28 cellular contexts compared by ENCODE assay signal in genomic region chr17:36597866-36598777, GRCh38.
"Had no signal": no experiment of that assay in that cellular context is flagged by ENCODE, and none has a peak within 500 bp of the region (broad histone marks: within the 10 kb centered on the region; RNA-seq: fewer than 3 reads in every experiment).

No MANE protein-coding gene starts in this region.

- H3K27ac ChIP-seq: brain microvascular endothelial cell, gastroesophageal sphincter, heart left ventricle, left ventricle myocardium inferior, neutrophil, pancreas, right lobe of liver, suprapubic skin had no signal

- FAIRE-seq: pancreas, TTC549 had no signal

- DNase-seq: activated CD4-positive, alpha-beta T cell treated with anti-CD3 and anti-CD28 coated beads for 4 hours; activated CD8-positive, alpha-beta memory T cell treated with anti-CD3 and anti-CD28 coated beads, Interleukin-2, amount 50 U/mL, for 4 hours; activated CD8-positive, alpha-beta T cell treated with anti-CD3 and anti-CD28 coated beads for 36 hours; activated naive CD4-positive, alpha-beta T cell treated with anti-CD3 and anti-CD28 coated beads, Interleukin-2, amount 50 U/mL, for 16 hours; activated T-cell treated with anti-CD3 and anti-CD28 coated beads, Interleukin-2, amount 50 U/mL, for 48 hours; aorta; brain microvascular endothelial cell; central memory CD4-positive, alpha-beta T cell; cortex of kidney; effector CD4-positive, alpha-beta T cell; heart left ventricle; immature natural killer cell; kidney glomerular epithelial cell; left ventricle myocardium inferior; naive B cell; pancreas; right lobe of liver; stimulated activated CD4-positive, alpha-beta T cell treated with anti-CD3 and anti-CD28 coated beads, Interleukin-4, amount 100 ng/mL, for 1 hour; stimulated activated naive CD8-positive, alpha-beta T cell treated with anti-CD3 and anti-CD28 coated beads, Interleukin-15, amount 100 ng/mL, for 72 hours; SW 1271; trophoblast cell had no signal

- H3K27ac Mint-ChIP-seq: activated CD8-positive, alpha-beta T cell treated with anti-CD3 and anti-CD28 coated beads for 36 hours; stimulated activated naive CD8-positive, alpha-beta T cell treated with anti-CD3 and anti-CD28 coated beads, Interleukin-15, amount 100 ng/mL, for 72 hours; T-helper 2 cell treated with Interferon-gamma antibody and Interleukin-4, amounts not matched to agents 5 μg/mL and 100 μg/mL, for 36 hours had no signal

- H3K27me3 ChIP-seq: brain microvascular endothelial cell, gastroesophageal sphincter, heart left ventricle, pancreas, right lobe of liver, suprapubic skin had no signal

- H3K4me3 ChIP-seq: gastroesophageal sphincter, heart left ventricle, left ventricle myocardium inferior, pancreas, right lobe of liver, smooth muscle cell, suprapubic skin had no signal

- H3K36me3 Mint-ChIP-seq: naive B cell had no signal

- H3K9me3 ChIP-seq: gastroesophageal sphincter, heart left ventricle, left ventricle myocardium inferior, neutrophil, pancreas, right lobe of liver, suprapubic skin had no signal

- ATAC-seq: activated CD8-positive, alpha-beta T cell treated with anti-CD3 and anti-CD28 coated beads for 36 hours; esophagus mucosa; gastroesophageal sphincter; heart left ventricle; pancreas; right lobe of liver; stimulated activated naive CD8-positive, alpha-beta T cell treated with anti-CD3 and anti-CD28 coated beads, Interleukin-15, amount 100 ng/mL, for 72 hours had no signal

- H3K27me3 Mint-ChIP-seq: activated CD8-positive, alpha-beta T cell treated with anti-CD3 and anti-CD28 coated beads for 36 hours; naive B cell; stimulated activated naive CD8-positive, alpha-beta T cell treated with anti-CD3 and anti-CD28 coated beads, Interleukin-15, amount 100 ng/mL, for 72 hours had no signal

- H3K36me3 ChIP-seq: brain microvascular endothelial cell, gastroesophageal sphincter, heart left ventricle, neutrophil, pancreas, right lobe of liver, suprapubic skin had no signal

- H3K9me3 Mint-ChIP-seq: activated CD8-positive, alpha-beta T cell treated with anti-CD3 and anti-CD28 coated beads for 36 hours; immature natural killer cell; naive B cell; stimulated activated naive CD8-positive, alpha-beta T cell treated with anti-CD3 and anti-CD28 coated beads, Interleukin-15, amount 100 ng/mL, for 72 hours; T-helper 2 cell treated with Interferon-gamma antibody and Interleukin-4, amounts not matched to agents 5 μg/mL and 100 μg/mL, for 36 hours had no signal

- H3K4me3 Mint-ChIP-seq: activated CD8-positive, alpha-beta T cell treated with anti-CD3 and anti-CD28 coated beads for 36 hours; stimulated activated naive CD8-positive, alpha-beta T cell treated with anti-CD3 and anti-CD28 coated beads, Interleukin-15, amount 100 ng/mL, for 72 hours; T-helper 2 cell treated with Interferon-gamma antibody and Interleukin-4, amounts not matched to agents 5 μg/mL and 100 μg/mL, for 36 hours had no signal
